Comparison of ENCODE assay signal across 21 cellular contexts in the genomic region with DNA sequence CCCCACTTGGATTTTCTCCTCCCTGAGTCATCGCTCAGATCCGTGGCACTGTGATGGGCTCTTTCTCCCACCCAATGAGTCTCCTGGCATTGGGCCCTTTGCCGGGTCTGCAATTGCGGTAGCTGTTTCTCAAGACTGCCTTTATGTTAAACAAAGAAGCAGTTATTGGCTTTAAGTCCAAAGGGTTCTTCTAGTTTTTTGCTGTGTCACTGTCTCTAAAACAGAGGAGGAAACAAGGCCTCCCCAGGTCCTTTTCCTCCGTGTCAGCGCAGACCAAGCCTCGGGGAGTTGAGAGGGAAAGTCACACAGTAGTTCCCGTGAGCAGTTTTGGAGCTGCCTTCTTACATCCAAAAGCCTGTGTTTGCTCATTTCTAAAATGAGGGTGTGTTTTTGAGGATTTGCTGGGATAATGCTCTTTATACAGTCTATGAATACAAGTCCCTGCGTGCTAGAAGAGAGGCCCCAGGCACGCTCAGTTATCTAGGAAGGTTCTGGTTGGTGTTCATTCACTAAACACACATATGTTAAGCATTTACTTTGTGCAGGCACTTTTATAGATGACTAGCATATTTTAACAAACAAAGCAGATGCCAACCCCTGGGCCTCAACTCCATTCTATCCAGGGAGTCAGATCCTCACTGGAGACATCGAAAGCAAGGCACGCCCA.
A peak's percentile ranks its signal among the peaks of the same experiment; 100 is the strongest.
DNase-seq lines count a peak whose midpoint lies in the region; ATAC-seq and TF ChIP-seq lines count a peak whose summit lies in the region.
"Had no signal": no experiment of that assay in that cellular context is flagged by ENCODE, and none has a peak within 500 bp of the region (broad histone marks: within the 10 kb centered on the region; RNA-seq: fewer than 3 reads in every experiment).

No MANE protein-coding gene starts in this region.

- peak overlapping the region; percentile 57 for H3K27ac Mint-ChIP-seq in nephron progenitor cell
- H3K27ac Mint-ChIP-seq: activated CD8-positive, alpha-beta T cell treated with anti-CD3 and anti-CD28 coated beads, Interleukin-2, amount 10 ng/mL, durations not matched to agents 7 days and 5 days; activated naive CD8-positive, alpha-beta T cell treated with anti-CD3 and anti-CD28 coated beads, Interleukin-2, amount 50 U/mL, for 24 hours; activated T-helper 1 cell treated with anti-CD3 and anti-CD28 coated beads, Interleukin-12 subunit alpha, Interleukin-12 subunit beta, Interleukin-2, Interleukin-4 antibody, amounts not matched to agents 30 ng/mL and 10 ng/mL and 1 ng/mL, durations not matched to agents 14 hours and 24 hours and 36 hours; CD8-positive, alpha-beta T cell; natural killer cell had no signal

- H3K9me3 Mint-ChIP-seq in nephron progenitor cell, result peaks cover 21% of the 10 kb centered on the region

- peaks cover 51% of the 10 kb centered on the region for H3K36me3 Mint-ChIP-seq in nephron progenitor cell (ENCODE audit: low read depth)
- H3K36me3 Mint-ChIP-seq: natural killer cell had no signal

- no peak for TF ChIP-seq CTCF in nephron progenitor cell (IDR thresholded peaks at IDR 0.05)

- H3K27me3 Mint-ChIP-seq in nephron progenitor cell (ENCODE audit: low read depth, poor library complexity), result no peaks in the 10 kb centered on the region
- H3K27me3 Mint-ChIP-seq: activated naive CD8-positive, alpha-beta T cell treated with anti-CD3 and anti-CD28 coated beads, Interleukin-2, amount 50 U/mL, for 24 hours had no signal

- ATAC-seq in HG03280 (IDR thresholded peaks at IDR 0.05; ENCODE audit: unreplicated experiment) (no peak), GM18867 (IDR thresholded peaks at IDR 0.05; ENCODE audit: unreplicated experiment) (no peak)
- ATAC-seq: activated CD8-positive, alpha-beta T cell treated with anti-CD3 and anti-CD28 coated beads, Interleukin-2, amount 10 ng/mL, durations not matched to agents 7 days and 5 days; activated naive CD8-positive, alpha-beta T cell treated with anti-CD3 and anti-CD28 coated beads, Interleukin-2, amount 50 U/mL, for 24 hours; CD8-positive, alpha-beta T cell; heart left ventricle; natural killer cell had no signal

- peaks cover 8% of the 10 kb centered on the region for H3K4me1 Mint-ChIP-seq in nephron progenitor cell

- no peak overlapping the region for H3K4me3 Mint-ChIP-seq in nephron progenitor cell
- H3K4me3 Mint-ChIP-seq: activated CD8-positive, alpha-beta T cell treated with anti-CD3 and anti-CD28 coated beads, Interleukin-2, amount 10 ng/mL, durations not matched to agents 7 days and 5 days; activated naive CD8-positive, alpha-beta T cell treated with anti-CD3 and anti-CD28 coated beads, Interleukin-2, amount 50 U/mL, for 24 hours; activated T-helper 1 cell treated with anti-CD3 and anti-CD28 coated beads, Interleukin-12 subunit alpha, Interleukin-12 subunit beta, Interleukin-2, Interleukin-4 antibody, amounts not matched to agents 30 ng/mL and 10 ng/mL and 1 ng/mL, durations not matched to agents 14 hours and 24 hours and 36 hours; CD8-positive, alpha-beta T cell; natural killer cell had no signal

- peak; percentile 14 for DNase-seq in EH (ENCODE audit: low read depth)
- DNase-seq in MV-4-11 (lab: John Stamatoyannopoulos, UW), result peak; percentile 7
- DNase-seq in dedifferentiated amniotic fluid mesenchymal stem cell (ENCODE audit: extremely low spot score), result peak; percentile 30
- no peak for DNase-seq in nephron progenitor cell
- no peak for DNase-seq in NCI-H1105 treated with DMSO at 0.1 percent for 48 hours (lab: John Stamatoyannopoulos, UW)
- no peak for DNase-seq in NCI-H69 (lab: John Stamatoyannopoulos, UW)
- DNase-seq: activated CD8-positive, alpha-beta T cell treated with anti-CD3 and anti-CD28 coated beads, Interleukin-2, amount 10 ng/mL, durations not matched to agents 7 days and 5 days; activated naive CD8-positive, alpha-beta T cell treated with anti-CD3 and anti-CD28 coated beads, Interleukin-2, amount 50 U/mL, for 24 hours; CD8-positive, alpha-beta T cell; cerebellar nuclear complex; heart left ventricle; mesenchymal stem cell; natural killer cell; NCI-H2029; NCI-H524; PC-9; stimulated activated naive CD4-positive, alpha-beta T cell; upper lobe of left lung had no signal

Comparison
In these comparisons a context has a peak if more than half of its experiments do, and no peak if none do; other contexts are left out.
1. DNase-seq: peak in EH (single experiment), MV-4-11 (single experiment) and dedifferentiated amniotic fluid mesenchymal stem cell (single experiment); none in nephron progenitor cell (single experiment), NCI-H1105 treated with DMSO at 0.1 percent for 48 hours (single experiment) and NCI-H69 (single experiment).